10 cellular contexts compared by ENCODE assay signal in the genomic region with DNA sequence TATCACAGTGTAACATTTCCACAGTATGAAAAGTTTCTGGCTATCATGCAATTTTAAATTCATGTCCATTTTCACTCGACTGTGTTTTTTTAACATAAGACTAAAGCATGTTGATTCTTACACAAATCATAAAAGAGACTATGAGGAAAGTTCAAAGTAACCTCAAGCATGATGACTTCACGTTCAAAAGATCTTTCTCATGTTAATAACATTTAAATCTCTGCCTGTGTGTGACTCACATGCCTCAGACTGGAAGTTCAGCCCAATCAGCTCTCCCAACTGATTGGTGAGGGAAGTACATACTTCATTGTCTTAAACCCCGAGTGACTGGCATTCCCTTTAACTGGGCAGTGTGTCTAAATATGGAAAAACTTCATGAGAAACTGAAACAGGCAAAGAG. TPM values are rescaled to one million over a fixed set of nuclear protein-coding genes. Genes with fewer than 3 reads are reported as not detected.
DNase-seq lines count a peak whose midpoint lies in the region; ATAC-seq and TF ChIP-seq lines count a peak whose summit lies in the region.
"Had no signal": no experiment of that assay in that cellular context is flagged by ENCODE, and none has a peak within 500 bp of the region (broad histone marks: within the 10 kb centered on the region; RNA-seq: fewer than 3 reads in every experiment).

No MANE protein-coding gene starts in this region.

- H3K27me3 ChIP-seq in fibroblast of lung (ENCODE audit: control insufficient read depth, insufficient read depth, low read length), result no peaks in the 10 kb centered on the region
- H3K27me3 ChIP-seq: right lobe of liver had no signal

- no peaks in the 10 kb centered on the region for H3K27me3 Mint-ChIP-seq in activated CD8-positive, alpha-beta memory T cell treated with anti-CD3 and anti-CD28 coated beads, Interleukin-2, amount 10 ng/mL, durations not matched to agents 7 days and 5 days
- H3K27me3 Mint-ChIP-seq: activated CD4-positive, alpha-beta T cell treated with anti-CD3 and anti-CD28 coated beads, Interleukin-2, amount 10 ng/mL, durations not matched to agents 7 days and 5 days had no signal

- H3K4me3 ChIP-seq in fibroblast of lung (replicated peaks in 1 of 4; ENCODE audit: control extremely low read depth in 1 of 4, insufficient read depth in 1 of 4, low read depth in 3 of 4, low read length in 4 of 4), result no peak overlapping the region
- H3K4me3 ChIP-seq: right lobe of liver had no signal

- peaks cover 18% of the 10 kb centered on the region for H3K36me3 Mint-ChIP-seq in activated CD8-positive, alpha-beta memory T cell treated with anti-CD3 and anti-CD28 coated beads, Interleukin-2, amount 10 ng/mL, durations not matched to agents 7 days and 5 days

- ATAC-seq in sciatic nerve (peak; percentile 73), GM21360 (IDR thresholded peaks at IDR 0.05; ENCODE audit: unreplicated experiment) (no peak)
- ATAC-seq in activated CD8-positive, alpha-beta memory T cell treated with anti-CD3 and anti-CD28 coated beads, Interleukin-2, amount 10 ng/mL, durations not matched to agents 7 days and 5 days, result no peak

- H3K4me1 ChIP-seq in fibroblast of lung (ENCODE audit: control insufficient read depth, extremely low read depth, insufficient read depth, low read length), result peaks cover 16% of the 10 kb centered on the region

- H3K9me3 ChIP-seq in fibroblast of lung (ENCODE audit: control insufficient read depth, insufficient read depth, low read depth, low read length), result no peaks in the 10 kb centered on the region
- H3K9me3 ChIP-seq: right lobe of liver had no signal

- H2AFZ ChIP-seq in fibroblast of lung (ENCODE audit: low read length), result no peak overlapping the region

- H3K27ac Mint-ChIP-seq in activated CD8-positive, alpha-beta memory T cell treated with anti-CD3 and anti-CD28 coated beads, Interleukin-2, amount 10 ng/mL, durations not matched to agents 7 days and 5 days, result no peak overlapping the region

- intact Hi-C loops in sciatic nerve (cut with DNase I), result no loop called here

- H3K79me2 ChIP-seq in fibroblast of lung (ENCODE audit: control insufficient read depth, insufficient read depth, low read length), result peaks cover 14% of the 10 kb centered on the region

- peak; percentile 86 for DNase-seq in GM04503 (ENCODE audit: low read depth)
- peak; percentile 70 for DNase-seq in RKO (ENCODE audit: low spot score)
- DNase-seq in fibroblast of lung (ENCODE audit: low read depth in 2 of 2), result peak; percentile 93 to 99
- DNase-seq in sciatic nerve (ENCODE audit: low spot score), result no peak
- DNase-seq in DMS79 treated with DMSO at 0.1 percent for 48 hours (lab: John Stamatoyannopoulos, UW), result no peak
- no peak for DNase-seq in NCI-H510A (lab: John Stamatoyannopoulos, UW)
- DNase-seq in activated CD8-positive, alpha-beta memory T cell treated with anti-CD3 and anti-CD28 coated beads, Interleukin-2, amount 10 ng/mL, durations not matched to agents 7 days and 5 days, result no peak
- DNase-seq: activated CD4-positive, alpha-beta T cell treated with anti-CD3 and anti-CD28 coated beads, Interleukin-2, amount 10 ng/mL, durations not matched to agents 7 days and 5 days; right lobe of liver had no signal

- no peaks in the 10 kb centered on the region for H4K20me1 ChIP-seq in fibroblast of lung (ENCODE audit: control insufficient read depth, extremely low read depth, insufficient read depth, low read length)

- H3K9ac ChIP-seq in fibroblast of lung (ENCODE audit: insufficient read depth, low read length), result no peak overlapping the region

- CTCF ChIA-PET in activated CD8-positive, alpha-beta memory T cell treated with anti-CD3 and anti-CD28 coated beads, Interleukin-2, amount 10 ng/mL, durations not matched to agents 7 days and 5 days (lab: Charles Lee), result interaction anchor here (1.2 kb wide), 1 partner anchor 10 kb away, joined by 4 read pairs; no protein-coding TSS in a partner anchor

- no peak overlapping the region for H3K4me3 Mint-ChIP-seq in activated CD8-positive, alpha-beta memory T cell treated with anti-CD3 and anti-CD28 coated beads, Interleukin-2, amount 10 ng/mL, durations not matched to agents 7 days and 5 days
- H3K4me3 Mint-ChIP-seq: activated CD4-positive, alpha-beta T cell treated with anti-CD3 and anti-CD28 coated beads, Interleukin-2, amount 10 ng/mL, durations not matched to agents 7 days and 5 days had no signal

- TF ChIP-seq CTCF in fibroblast of lung (conservative IDR thresholded peaks at IDR 0.05 in 1 of 2, IDR thresholded peaks at IDR 0.05 in 1 of 2; ENCODE audit: low read depth in 1 of 2, low read length in 2 of 2), result no peak

- peak overlapping the region; percentile 44 for H3K27ac ChIP-seq in fibroblast of lung (ENCODE audit: insufficient read depth, low read length)
- H3K27ac ChIP-seq: right lobe of liver had no signal

- H3K9me3 Mint-ChIP-seq in activated CD8-positive, alpha-beta memory T cell treated with anti-CD3 and anti-CD28 coated beads, Interleukin-2, amount 10 ng/mL, durations not matched to agents 7 days and 5 days (ENCODE audit: low read depth), result no peaks in the 10 kb centered on the region
- H3K9me3 Mint-ChIP-seq: activated CD4-positive, alpha-beta T cell treated with anti-CD3 and anti-CD28 coated beads, Interleukin-2, amount 10 ng/mL, durations not matched to agents 7 days and 5 days had no signal

- H3K4me2 ChIP-seq in fibroblast of lung (ENCODE audit: extremely low read depth, insufficient read depth, low read length), result peak overlapping the region; percentile 65

- no peaks in the 10 kb centered on the region for H3K36me3 ChIP-seq in fibroblast of lung (ENCODE audit: control insufficient read depth, insufficient read depth, low read length)
- H3K36me3 ChIP-seq: right lobe of liver had no signal

- peaks cover 37% of the 10 kb centered on the region for H3K4me1 Mint-ChIP-seq in activated CD8-positive, alpha-beta memory T cell treated with anti-CD3 and anti-CD28 coated beads, Interleukin-2, amount 10 ng/mL, durations not matched to agents 7 days and 5 days

RNA-seq across cellular contexts. Expression of a gene that starts 37.4 kb away (rescaled TPM):
- total RNA-seq in fibroblast of lung, result 26.2 and 40.5 TPM in 2 replicates
- 10.0 and 15.8 TPM in 2 replicates for polyA plus RNA-seq in fibroblast of lung
- polyA plus RNA-seq in fibroblast of lung (2012), result 9.1 and 15.7 TPM in 2 replicates
- polyA minus RNA-seq in fibroblast of lung (ENCODE audit: low replicate concordance), result 13.5 and 17.7 TPM in 2 replicates
- 70.0 TPM for total RNA-seq in sciatic nerve
- total RNA-seq in activated CD8-positive, alpha-beta memory T cell treated with anti-CD3 and anti-CD28 coated beads, Interleukin-2, amount 10 ng/mL, durations not matched to agents 7 days and 5 days, result 100 to 1,000 TPM in 1 of 2 experiments, 10 to 100 TPM in 1; 84.6 to 117 TPM

Comparison
In these comparisons a context has a peak if more than half of its experiments do, and no peak if none do; other contexts are left out.
1. DNase-seq: peak in GM04503 (single experiment), RKO (single experiment) and fibroblast of lung (2 of 2); none in sciatic nerve (single experiment), DMS79 treated with DMSO at 0.1 percent for 48 hours (single experiment), NCI-H510A (single experiment) and activated CD8-positive, alpha-beta memory T cell treated with anti-CD3 and anti-CD28 coated beads, Interleukin-2, amount 10 ng/mL, durations not matched to agents 7 days and 5 days (single experiment).